ENCODE assay signal across 8 cellular contexts in genomic region chr14:29928342-29928640, GRCh38. TPM values are rescaled to one million over a fixed set of nuclear protein-coding genes. Genes with fewer than 3 reads are reported as not detected.
DNase-seq lines count a peak whose midpoint lies in the region; ATAC-seq and TF ChIP-seq lines count a peak whose summit lies in the region.

No MANE protein-coding gene starts in this region.

- POLR2A ChIA-PET in activated B cell treated with CpG ODN at 0.5 μM for 24 hours (lab: Charles Lee) = no interaction called here

- H3K4me3 ChIP-seq in iPS-18c (ENCODE audit: insufficient read depth, low read depth, low read length) (peak overlapping the region; percentile 62), skeletal muscle cell (ENCODE audit: low read depth, low read length) (peak overlapping the region; percentile 89)

- TF ChIP-seq CTCF in activated B cell treated with CpG ODN at 0.5 μM for 24 hours (IDR thresholded peaks at IDR 0.05) = no peak

- H3K9me3 Mint-ChIP-seq in activated B cell treated with CpG ODN at 0.5 μM for 24 hours = no peaks in the 10 kb centered on the region

- peaks cover 8% of the 10 kb centered on the region for H3K4me1 Mint-ChIP-seq in activated B cell treated with CpG ODN at 0.5 μM for 24 hours

- H3K27ac Mint-ChIP-seq in activated B cell treated with CpG ODN at 0.5 μM for 24 hours = no peak overlapping the region

- H3K36me3 Mint-ChIP-seq in activated B cell treated with CpG ODN at 0.5 μM for 24 hours (ENCODE audit: low read depth) = peaks cover 2% of the 10 kb centered on the region

- DNase-seq in activated B cell treated with CpG ODN at 0.5 μM for 24 hours (no peak), skeletal muscle cell (ENCODE audit: low read depth) (no peak), NCI-H526 treated with DMSO at 0.1 percent for 48 hours (lab: John Stamatoyannopoulos, UW) (no peak), DMS153 treated with DMSO at 0.1 percent for 48 hours (lab: John Stamatoyannopoulos, UW; ENCODE audit: unreplicated experiment) (no peak)

- CTCF ChIA-PET in activated B cell treated with CpG ODN at 0.5 μM for 24 hours (lab: Charles Lee) = interaction anchor here (1.0 to 1.5 kb wide), 2 partner anchors 71 to 378 kb away, joined by 3 read pairs; no protein-coding TSS in a partner anchor

- peak overlapping the region; percentile 61 for H3K4me3 Mint-ChIP-seq in activated B cell treated with CpG ODN at 0.5 μM for 24 hours

- intact Hi-C loops in activated B cell treated with CpG ODN at 0.5 μM for 24 hours (cut with micrococcal nuclease) = loop anchor here (5.0 kb wide), 1 partner anchor 186 kb away; no protein-coding TSS in a partner anchor

- H3K27me3 Mint-ChIP-seq in activated B cell treated with CpG ODN at 0.5 μM for 24 hours = peaks cover 18% of the 10 kb centered on the region

- ATAC-seq in GM18907 (IDR thresholded peaks at IDR 0.05; ENCODE audit: unreplicated experiment) (peak; percentile 12), activated B cell treated with CpG ODN at 0.5 μM for 24 hours (ENCODE audit: low read depth) (no peak), GM19324 (IDR thresholded peaks at IDR 0.05; ENCODE audit: low FRiP score, unreplicated experiment) (no peak), GM18517 (IDR thresholded peaks at IDR 0.05; ENCODE audit: unreplicated experiment) (no peak)

- no peaks in the 10 kb centered on the region for H3K9me3 ChIP-seq in iPS-18c (ENCODE audit: control insufficient read depth, insufficient read depth, low read length)

RNA-seq across cellular contexts. Expression of gene PRKD1, which starts 0.6 kb away (rescaled TPM):
- total RNA-seq in activated B cell treated with CpG ODN at 0.5 μM for 24 hours = 5.1 and 6.7 TPM in 2 replicates
